In genomic region chr13:100088282-100088647, GRCh38 we compare ENCODE assay signal across 8 cellular contexts. TPM values are rescaled to one million over a fixed set of nuclear protein-coding genes. Genes with fewer than 3 reads are reported as not detected.
DNase-seq lines count a peak whose midpoint lies in the region; ATAC-seq, FAIRE-seq and TF ChIP-seq lines count a peak whose summit lies in the region.

No MANE protein-coding gene starts in this region.

- TF ChIP-seq EP300 in HepG2 (IDR thresholded peaks at IDR 0.05; ENCODE audit: low read depth in 2 of 2, low read length in 2 of 2) (no peak), HepG2 (CRISPR knock-in tag; IDR thresholded peaks at IDR 0.05; ENCODE audit: borderline replicate concordance) (no peak)

- H3K27ac ChIP-seq in HepG2 (ENCODE audit: extremely low read length, insufficient read depth, low read length) = peak overlapping the region; percentile 71
- H3K27ac ChIP-seq in thyroid gland = no peak overlapping the region

- peak overlapping the region; percentile 77 for H3K4me3 ChIP-seq in astrocyte of the spinal cord (ENCODE audit: low read depth, low read length)
- peak overlapping the region; percentile 88 to 93 (median 93) for H3K4me3 ChIP-seq in HepG2 (replicated peaks in 1 of 3; ENCODE audit: insufficient read depth in 1 of 3, low read depth in 2 of 3, low read length in 3 of 3)
- peak overlapping the region; percentile 44 to 84 (median 84) for H3K4me3 ChIP-seq in thyroid gland (replicated peaks in 1 of 3)

- 15% methylated on average over 12 of the region's 12 CpGs for WGBS in HepG2 (ENCODE audit: low lambda C conversion rate)
- 51 to 55% methylated on average over 12 of the region's 12 CpGs for WGBS in thyroid gland, 2 donors

- no peak for FAIRE-seq in HepG2 (lab: Jason Lieb, UNC)
- no peak for FAIRE-seq in GM12891 (lab: Jason Lieb, UNC)

- peaks cover 3% of the 10 kb centered on the region for H3K36me3 Mint-ChIP-seq in activated CD8-positive, alpha-beta memory T cell treated with anti-CD3 and anti-CD28 coated beads, Interleukin-2, amount 10 ng/mL, durations not matched to agents 7 days and 5 days

- H3K4me3 Mint-ChIP-seq in activated CD8-positive, alpha-beta memory T cell treated with anti-CD3 and anti-CD28 coated beads, Interleukin-2, amount 10 ng/mL, durations not matched to agents 7 days and 5 days = peak overlapping the region; percentile 99

- CTCF ChIA-PET in activated CD8-positive, alpha-beta memory T cell treated with anti-CD3 and anti-CD28 coated beads, Interleukin-2, amount 10 ng/mL, durations not matched to agents 7 days and 5 days (lab: Charles Lee) = interaction anchor here (0.9 to 1.5 kb wide), 3 partner anchors 10 to 427 kb away, joined by 3 to 6 read pairs (median 3); no protein-coding TSS in a partner anchor
- CTCF ChIA-PET in HepG2 (lab: Yijun Ruan, JAX; ENCODE audit: low intra/inter-chr PET ratio, low total read pairs) = no interaction called here

- TF ChIP-seq CTCF in astrocyte of the spinal cord (IDR thresholded peaks at IDR 0.05; ENCODE audit: low read depth, low read length) (no peak), HepG2 (CRISPR knock-in tag; IDR thresholded peaks at IDR 0.05) (no peak), thyroid gland (IDR thresholded peaks at IDR 0.05) (no peak)

- H4K20me1 ChIP-seq in HepG2 (ENCODE audit: insufficient read depth, low read length) = peaks cover 7% of the 10 kb centered on the region

- TF ChIP-seq RAD21 in HepG2 (CRISPR knock-in tag; IDR thresholded peaks at IDR 0.05) = no peak

- H3K9me3 Mint-ChIP-seq in activated CD8-positive, alpha-beta memory T cell treated with anti-CD3 and anti-CD28 coated beads, Interleukin-2, amount 10 ng/mL, durations not matched to agents 7 days and 5 days (ENCODE audit: low read depth) = no peaks in the 10 kb centered on the region

- peaks cover 0 to 3% of the 10 kb centered on the region in 2 experiments; a peak in 1 of 5 replicates for H3K36me3 ChIP-seq in HepG2 (replicated peaks in 1 of 2; ENCODE audit: control insufficient read depth in 1 of 2, insufficient read depth in 2 of 2, low read length in 2 of 2)
- no peaks in the 10 kb centered on the region for H3K36me3 ChIP-seq in thyroid gland

- peak overlapping the region; percentile 58 for H3K27ac Mint-ChIP-seq in activated CD8-positive, alpha-beta memory T cell treated with anti-CD3 and anti-CD28 coated beads, Interleukin-2, amount 10 ng/mL, durations not matched to agents 7 days and 5 days

- peak overlapping the region; percentile 83 for H3K9ac ChIP-seq in HepG2 (ENCODE audit: insufficient read depth, low read depth, low read length)

- H3K9me3 ChIP-seq in HepG2 (ENCODE audit: low read length) (no peaks in the 10 kb centered on the region), thyroid gland (no peaks in the 10 kb centered on the region)

- TSS peak; percentile 61 for BruUV-seq in HepG2 (replicated peaks; lab: Mats Ljungman, UMichigan)

- no peaks in the 10 kb centered on the region; a peak in 1 of 5 replicates for H3K27me3 ChIP-seq in HepG2 (ENCODE audit: control insufficient read depth in 1 of 2, insufficient read depth in 2 of 2, low read length in 2 of 2)
- H3K27me3 ChIP-seq in thyroid gland = no peaks in the 10 kb centered on the region

- in situ Hi-C loops in astrocyte of the spinal cord (cut with HindIII; ENCODE audit: low sequenced_read_pairs) (no loop called here), HepG2 (cut with HindIII; ENCODE audit: extremely low pct_ligation_motif_present, low pct_unique_long_range_greater_than_20kb) (no loop called here)

- peaks cover 46% of the 10 kb centered on the region for H3K4me1 ChIP-seq in HepG2 (ENCODE audit: insufficient read depth, low read length)
- H3K4me1 ChIP-seq in thyroid gland = peaks cover 15 to 22% of the 10 kb centered on the region in 2 donors

- H2AFZ ChIP-seq in HepG2 (ENCODE audit: low read length) = peak overlapping the region; percentile 70

- no peak for DNase-seq in activated CD8-positive, alpha-beta memory T cell treated with anti-CD3 and anti-CD28 coated beads, Interleukin-2, amount 10 ng/mL, durations not matched to agents 7 days and 5 days
- DNase-seq in activated CD8-positive, alpha-beta memory T cell treated with anti-CD3 and anti-CD28 coated beads for 24 hours = no peak
- DNase-seq in astrocyte of the spinal cord (ENCODE audit: low read depth, low spot score) = no peak
- no peak for DNase-seq in HepG2 (ENCODE audit: low spot score)
- DNase-seq in thyroid gland = no peak
- no peak for DNase-seq in NCI-H1694 (lab: John Stamatoyannopoulos, UW)
- DNase-seq in GM12891 (ENCODE audit: insufficient read length, low spot score) = no peak

- no peak for ATAC-seq in activated CD8-positive, alpha-beta memory T cell treated with anti-CD3 and anti-CD28 coated beads, Interleukin-2, amount 10 ng/mL, durations not matched to agents 7 days and 5 days
- ATAC-seq in HepG2 = peak; percentile 23
- ATAC-seq in activated CD4-positive, CD25-positive, alpha-beta regulatory T cell treated with anti-CD3 and anti-CD28 coated beads, Interleukin-2, amount 50 U/mL, for 24 hours = no peak

- H3K27me3 Mint-ChIP-seq in activated CD8-positive, alpha-beta memory T cell treated with anti-CD3 and anti-CD28 coated beads, Interleukin-2, amount 10 ng/mL, durations not matched to agents 7 days and 5 days = no peaks in the 10 kb centered on the region

- POLR2A ChIA-PET in HepG2 (lab: Yijun Ruan, JAX) = interaction anchor here (0.8 to 3.3 kb wide), 4 partner anchors 11 to 482 kb away, joined by 3 to 59 read pairs (median 4); no protein-coding TSS in a partner anchor

- intact Hi-C loops in HepG2 (cut with micrococcal nuclease; ENCODE audit: unreplicated experiment) (loop anchor here (1.0 to 10.0 kb wide), 4 partner anchors 41 to 429 kb away; no protein-coding TSS in a partner anchor), thyroid gland (cut with DNase I) (loop anchor here (10.0 kb wide), 1 partner anchor 147 kb away; no protein-coding TSS in a partner anchor)

- H3K4me2 ChIP-seq in HepG2 (ENCODE audit: low read depth, low read length) = peak overlapping the region; percentile 86

- H3K79me2 ChIP-seq in HepG2 (ENCODE audit: insufficient read depth, low read length) = peaks cover 37% of the 10 kb centered on the region

- peaks cover 28% of the 10 kb centered on the region for H3K4me1 Mint-ChIP-seq in activated CD8-positive, alpha-beta memory T cell treated with anti-CD3 and anti-CD28 coated beads, Interleukin-2, amount 10 ng/mL, durations not matched to agents 7 days and 5 days

- TF ChIP-seq POLR2A in HepG2 (IDR thresholded peaks at IDR 0.05; ENCODE audit: insufficient read depth in 1 of 2, low read depth in 2 of 2, low read length in 2 of 2) (no peak), thyroid gland (IDR thresholded peaks at IDR 0.05) (no peak), GM12891 (IDR thresholded peaks at IDR 0.05; ENCODE audit: low read depth, low read length) (no peak)

TF ChIP-seq in HepG2, 621 proteins besides CTCF, POLR2A, EP300 and RAD21 (continues in another document):
- TF ChIP-seq ZNF572 (CRISPR knock-in tag; IDR thresholded peaks at IDR 0.05) (no peak), PHF5A (CRISPR knock-in tag; IDR thresholded peaks at IDR 0.05; ENCODE audit: low read depth, unreplicated experiment) (no peak)

TF ChIP-seq in GM12891, 5 proteins besides CTCF, POLR2A, EP300 and RAD21:
- TF ChIP-seq SPI1 (IDR thresholded peaks at IDR 0.05; ENCODE audit: low read depth, low read length) = no peak
- TF ChIP-seq PAX5 (IDR thresholded peaks at IDR 0.05; ENCODE audit: insufficient read depth, low read length, severe bottlenecking) = no peak
- TF ChIP-seq POLR2AphosphoS5 (IDR thresholded peaks at IDR 0.05; ENCODE audit: low read depth, low read length) = no peak
- no peak for TF ChIP-seq POU2F2 (IDR thresholded peaks at IDR 0.05; ENCODE audit: low read depth, low read length)
- no peak for TF ChIP-seq TAF1 (IDR thresholded peaks at IDR 0.05; ENCODE audit: low read depth, low read length)

RNA-seq across cellular contexts. Expression of gene PCCA, which starts 0.6 kb away (rescaled TPM):
- 10 to 100 TPM; 14.1 to 17.9 TPM for total RNA-seq in activated CD8-positive, alpha-beta memory T cell treated with anti-CD3 and anti-CD28 coated beads, Interleukin-2, amount 10 ng/mL, durations not matched to agents 7 days and 5 days
- total RNA-seq in HepG2 (2016; rRNA removed; fragmentation: Illumina TruSeq; extraction: Trizol) = 32.2 and 34.6 TPM in 2 replicates
- 45.1 and 57.1 TPM in 2 replicates for total RNA-seq in HepG2 (2016; cell fraction: cytosol; rRNA removed; fragmentation: Illumina TruSeq; extraction: Trizol; ENCODE audit: low read depth)
- 33.1 and 33.7 TPM in 2 replicates for total RNA-seq in HepG2 (2016; cell fraction: insoluble cytoplasmic fraction; rRNA removed; fragmentation: Illumina TruSeq; extraction: Trizol)
- 19.0 and 22.9 TPM in 2 replicates for total RNA-seq in HepG2 (2016; cell fraction: membrane; rRNA removed; fragmentation: Illumina TruSeq; extraction: Trizol)
- 45.7 and 47.2 TPM in 2 replicates for total RNA-seq in HepG2 (2016; cell fraction: nucleus; rRNA removed; fragmentation: Illumina TruSeq; extraction: Trizol)
- polyA plus RNA-seq in HepG2 (2011; rRNA removed) = 13.1 and 15.0 TPM in 2 replicates
- polyA plus RNA-seq in HepG2 (2011; cell fraction: cytosol; rRNA removed) = 7.8 and 12.0 TPM in 2 replicates
- polyA plus RNA-seq in HepG2 (2011; cell fraction: nucleus; rRNA removed) = 12.3 and 15.8 TPM in 2 replicates
- 24.1 and 37.2 TPM in 2 replicates for polyA plus RNA-seq in HepG2 (2012)
- polyA plus RNA-seq in HepG2 (2016; cell fraction: cytosol; fragmentation: Illumina TruSeq; extraction: Trizol; ENCODE audit: low read depth) = 4.5 and 5.4 TPM in 2 replicates
- polyA plus RNA-seq in HepG2 (2016; cell fraction: insoluble cytoplasmic fraction; fragmentation: Illumina TruSeq; extraction: Trizol; ENCODE audit: low read depth) = 36.3 and 36.8 TPM in 2 replicates
- 6.1 and 8.5 TPM in 2 replicates for polyA plus RNA-seq in HepG2 (2016; cell fraction: membrane; fragmentation: Illumina TruSeq; extraction: Trizol; ENCODE audit: low read depth)
- polyA plus RNA-seq in HepG2 (2016; cell fraction: nucleus; fragmentation: Illumina TruSeq; extraction: Trizol; ENCODE audit: insufficient read depth, low read depth) = 32.6 and 38.7 TPM in 2 replicates
- 5.1 and 12.0 TPM in 2 replicates for polyA minus RNA-seq in HepG2 (2011; rRNA and poly(A)+ RNA removed; ENCODE audit: low replicate concordance)
- 10.9 and 14.1 TPM in 2 replicates for polyA minus RNA-seq in HepG2 (2011; cell fraction: cytosol; rRNA and poly(A)+ RNA removed)
- 65.3 and 67.1 TPM in 2 replicates for polyA minus RNA-seq in HepG2 (2011; cell fraction: nucleus; rRNA and poly(A)+ RNA removed)
- total RNA-seq in thyroid gland = 10 to 100 TPM; 54.3 to 95.2 (median 67.7) TPM
- 8.6 TPM for polyA plus RNA-seq in GM12891 (2012; ENCODE audit: low read depth, missing spikeins)
